In the genomic region with DNA sequence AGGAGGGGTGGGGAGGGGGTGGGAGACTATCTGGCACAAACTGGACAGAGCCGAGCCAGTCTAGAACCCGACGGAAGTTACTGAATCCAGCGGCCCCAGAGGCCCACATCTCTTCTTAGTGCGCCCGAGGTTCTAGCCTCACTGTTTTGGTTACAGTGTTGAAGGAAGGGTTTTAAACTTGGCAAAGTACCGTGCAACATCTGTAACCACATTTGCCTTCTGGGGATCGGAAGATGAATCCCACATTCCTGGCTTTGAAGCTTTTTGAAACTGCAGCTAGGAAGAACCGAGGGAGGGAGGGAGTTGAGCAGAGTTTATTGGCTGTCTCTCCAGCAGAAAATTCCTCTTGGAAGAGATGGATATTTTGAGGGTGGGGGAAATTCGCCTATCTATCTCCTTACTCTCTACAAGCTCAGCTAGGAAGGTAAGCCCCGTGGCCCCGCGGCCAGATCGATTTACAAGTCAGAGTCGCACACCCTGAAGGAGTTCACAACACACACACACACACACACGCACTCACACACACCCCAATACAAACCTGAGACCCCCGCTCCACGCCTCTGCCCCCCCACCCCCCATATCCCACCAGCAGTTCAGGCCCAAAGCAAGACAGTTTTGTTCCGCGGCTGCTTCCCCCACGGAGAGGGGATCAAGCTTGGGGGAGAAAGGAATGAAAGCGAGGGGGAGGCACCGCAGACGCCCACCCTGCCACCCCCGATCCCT, we compare ENCODE assay signal across 8 cellular contexts. TPM values are rescaled to one million over a fixed set of nuclear protein-coding genes. Genes with fewer than 3 reads are reported as not detected.
DNase-seq lines count a peak whose midpoint lies in the region; ATAC-seq and TF ChIP-seq lines count a peak whose summit lies in the region.

No MANE protein-coding gene starts in this region.

- DNase-seq in ELF-1 (ENCODE audit: low read depth, low spot score) = peak; percentile 62
- DNase-seq in NB4 (ENCODE audit: low read depth) = peak; percentile 9
- peak; percentile 68 for DNase-seq in activated effector memory CD4-positive, alpha-beta T cell treated with anti-CD3 and anti-CD28 coated beads, Interleukin-2, amount 50 U/mL, for 16 hours
- DNase-seq in foreskin melanocyte = peak; percentile 85
- peak; percentile 36 for DNase-seq in neuronal stem cell (ENCODE audit: low spot score)
- no peak for DNase-seq in GM20000 (ENCODE audit: low spot score)
- DNase-seq in activated CD4-positive, CD25-positive, alpha-beta regulatory T cell treated with anti-CD3 and anti-CD28 coated beads, Interleukin-2, amount 50 U/mL, for 72 hours = no peak

- H3K18ac ChIP-seq in neuronal stem cell (ENCODE audit: low read length) = peak overlapping the region; percentile 97

- H3K4me2 ChIP-seq in neuronal stem cell (ENCODE audit: insufficient read depth, low read length, poor library complexity, severe bottlenecking) = peak overlapping the region; percentile 69

- peak overlapping the region; percentile 71 for H3K23ac ChIP-seq in neuronal stem cell (ENCODE audit: low read depth, low read length, poor library complexity)

- no peaks in the 10 kb centered on the region for H3K4me1 ChIP-seq in neuronal stem cell (ENCODE audit: control insufficient read depth in 2 of 2, insufficient read depth in 1 of 2, low read depth in 1 of 2, low read length in 2 of 2)

- peak overlapping the region; percentile 80 for H3K27ac ChIP-seq in neuronal stem cell (replicated peaks; ENCODE audit: low read length)

- H3K4ac ChIP-seq in neuronal stem cell (ENCODE audit: low read length) = no peak overlapping the region

- peak overlapping the region; percentile 85 for H2BK15ac ChIP-seq in neuronal stem cell (ENCODE audit: low read length)

- peak overlapping the region; percentile 96 for H3K9ac ChIP-seq in neuronal stem cell (ENCODE audit: low read depth, low read length, poor library complexity)

- H4K91ac ChIP-seq in neuronal stem cell (ENCODE audit: low read depth, low read length, poor library complexity) = no peak overlapping the region

- no peak overlapping the region for H2BK12ac ChIP-seq in neuronal stem cell (ENCODE audit: low read length)

- H2BK5ac ChIP-seq in neuronal stem cell (ENCODE audit: low read length) = peak overlapping the region; percentile 49

- H3K4me3 ChIP-seq in NB4 (ENCODE audit: low read depth, low read length) (no peak overlapping the region), neuronal stem cell (ENCODE audit: low read length in 2 of 2) (peak overlapping the region; percentile 90 to 96)

- no peak for TF ChIP-seq CTCF in NB4 (IDR thresholded peaks at IDR 0.05; ENCODE audit: low read depth, low read length)
- no peak for TF ChIP-seq CTCF in GM20000 (IDR thresholded peaks at IDR 0.05; ENCODE audit: extremely low read depth, missing control alignments)

- no peak for TF ChIP-seq POLR2A in NB4 (IDR thresholded peaks at IDR 0.05; ENCODE audit: extremely low read depth, insufficient read length)

- WGBS in neuronal stem cell (ENCODE audit: extremely low coverage in 2 of 2, insufficient read length in 2 of 2, insufficient replicate concordance in 1 of 2), 2 donors = no CpG with 5 or more reads among the region's 25 CpGs

- no peak overlapping the region for H2BK120ac ChIP-seq in neuronal stem cell (ENCODE audit: low read depth, low read length)

- no peak overlapping the region for H2AK5ac ChIP-seq in neuronal stem cell (ENCODE audit: low read depth, low read length)

- ATAC-seq in GM18861 (IDR thresholded peaks at IDR 0.05; ENCODE audit: unreplicated experiment) = no peak

- H3K9me3 ChIP-seq in neuronal stem cell (replicated peaks in 1 of 2; ENCODE audit: control insufficient read depth in 2 of 2, insufficient read depth in 1 of 2, low read depth in 1 of 2, low read length in 2 of 2) = no peaks in the 10 kb centered on the region

- H3K14ac ChIP-seq in neuronal stem cell (ENCODE audit: low read length) = peak overlapping the region; percentile 67

- peaks cover 0 to 22% (median 7%) of the 10 kb centered on the region in 3 experiments for H3K27me3 ChIP-seq in neuronal stem cell (ENCODE audit: control insufficient read depth in 3 of 3, insufficient read depth in 3 of 3, low read depth in 1 of 3, low read length in 3 of 3)

- no peaks in the 10 kb centered on the region for H3K36me3 ChIP-seq in neuronal stem cell (replicated peaks in 1 of 2; ENCODE audit: control insufficient read depth in 2 of 2, insufficient read depth in 2 of 2, low read length in 2 of 2)

- H3K79me1 ChIP-seq in neuronal stem cell (ENCODE audit: low read depth, low read length) = no peaks in the 10 kb centered on the region

- peak overlapping the region; percentile 69 for H2AFZ ChIP-seq in neuronal stem cell (ENCODE audit: low read length)

- no peak overlapping the region for H4K8ac ChIP-seq in neuronal stem cell (ENCODE audit: low read depth, low read length)

RNA-seq across cellular contexts. Expression of a gene that starts 1.0 kb away (rescaled TPM):
- polyA plus RNA-seq in neuronal stem cell (2013, experiment 1 of 2) = 8.4 TPM
- polyA plus RNA-seq in neuronal stem cell (2013, experiment 2 of 2) = 8.4 TPM

Comparison
In these comparisons a context has a peak if more than half of its experiments do, and no peak if none do; other contexts are left out.
1. DNase-seq: peak in ELF-1 (single experiment), NB4 (single experiment), activated effector memory CD4-positive, alpha-beta T cell treated with anti-CD3 and anti-CD28 coated beads, Interleukin-2, amount 50 U/mL, for 16 hours (single experiment), foreskin melanocyte (single experiment) and neuronal stem cell (single experiment); none in GM20000 (single experiment) and activated CD4-positive, CD25-positive, alpha-beta regulatory T cell treated with anti-CD3 and anti-CD28 coated beads, Interleukin-2, amount 50 U/mL, for 72 hours (single experiment).